ENCODE assay signal across 9 cellular contexts in genomic region chr18:53909668-53910067, GRCh38.
DNase-seq lines count a peak whose midpoint lies in the region; ATAC-seq and TF ChIP-seq lines count a peak whose summit lies in the region.
"Had no signal": no experiment of that assay in that cellular context is flagged by ENCODE, and none has a peak within 500 bp of the region (broad histone marks: within the 10 kb centered on the region; RNA-seq: fewer than 3 reads in every experiment).

No MANE protein-coding gene starts in this region.

- no peak overlapping the region for H3K4me3 Mint-ChIP-seq in endothelial cell (ENCODE audit: unreplicated experiment)
- no peak overlapping the region for H3K4me3 Mint-ChIP-seq in CD8-positive, alpha-beta T cell

- H3K36me3 Mint-ChIP-seq in endothelial cell (ENCODE audit: low read depth, unreplicated experiment) = no peaks in the 10 kb centered on the region
- H3K36me3 Mint-ChIP-seq in CD8-positive, alpha-beta T cell = no peaks in the 10 kb centered on the region

- H3K9me3 ChIP-seq in CD8-positive, alpha-beta T cell (ENCODE audit: low read length) = no peaks in the 10 kb centered on the region
- H3K9me3 ChIP-seq: neutrophil had no signal

- TF ChIP-seq CTCF in AG09309 (IDR thresholded peaks at IDR 0.05; ENCODE audit: control insufficient read depth, insufficient read depth, low read depth, low read length, missing control alignments) (peak; percentile 36), GM13976 (IDR thresholded peaks at IDR 0.05; ENCODE audit: borderline replicate concordance, control extremely low read depth, extremely low read depth, insufficient read depth, missing control alignments) (no peak), LNCaP clone FGC (IDR thresholded peaks at IDR 0.05; ENCODE audit: control insufficient read depth, extremely low read depth, insufficient read depth) (peak; percentile 38), endothelial cell (IDR thresholded peaks at IDR 0.05; ENCODE audit: unreplicated experiment) (peak; percentile 61)
- TF ChIP-seq CTCF in CD8-positive, alpha-beta T cell (IDR thresholded peaks at IDR 0.05) = no peak

- in situ Hi-C loops in GM13976 (cut with MboI; ENCODE audit: low sequenced_read_pairs, unreplicated experiment) = no loop called here

- no peaks in the 10 kb centered on the region for H3K9me3 Mint-ChIP-seq in endothelial cell (ENCODE audit: unreplicated experiment)
- no peaks in the 10 kb centered on the region for H3K9me3 Mint-ChIP-seq in CD8-positive, alpha-beta T cell

- ATAC-seq in GM21619 (IDR thresholded peaks at IDR 0.05; ENCODE audit: unreplicated experiment) (no peak), HG03457 (IDR thresholded peaks at IDR 0.05; ENCODE audit: unreplicated experiment) (no peak)
- ATAC-seq in CD8-positive, alpha-beta T cell = no peak

- H3K4me1 ChIP-seq in CD8-positive, alpha-beta T cell (ENCODE audit: insufficient read depth, low read length) = no peaks in the 10 kb centered on the region

- no peaks in the 10 kb centered on the region for H3K27me3 ChIP-seq in CD8-positive, alpha-beta T cell (ENCODE audit: insufficient read depth, low read length)
- H3K27me3 ChIP-seq: neutrophil had no signal

- CTCF ChIA-PET in CD8-positive, alpha-beta T cell (lab: Charles Lee) = interaction anchor here (1.0 kb wide), 1 partner anchor 21 kb away, joined by 3 read pairs; no protein-coding TSS in a partner anchor

- peak; percentile 2 for DNase-seq in AG09309 (ENCODE audit: low read depth)
- peak; percentile 20 for DNase-seq in GM13976 (ENCODE audit: low spot score)
- DNase-seq in LNCaP clone FGC (ENCODE audit: low read depth) = no peak
- no peak for DNase-seq in endothelial cell (ENCODE audit: low spot score)
- no peak for DNase-seq in GDM1 (lab: John Stamatoyannopoulos, UW)
- DNase-seq in CD8-positive, alpha-beta T cell = no peak

- no peak overlapping the region for H3K27ac ChIP-seq in CD8-positive, alpha-beta T cell (ENCODE audit: low read depth, low read length)
- H3K27ac ChIP-seq: neutrophil had no signal

- H3K27me3 Mint-ChIP-seq in endothelial cell (ENCODE audit: unreplicated experiment) = peaks cover 4% of the 10 kb centered on the region
- H3K27me3 Mint-ChIP-seq in CD8-positive, alpha-beta T cell (ENCODE audit: low read depth) = peaks cover 10% of the 10 kb centered on the region

- H3K27ac Mint-ChIP-seq in endothelial cell (ENCODE audit: unreplicated experiment) = no peak overlapping the region
- no peak overlapping the region for H3K27ac Mint-ChIP-seq in CD8-positive, alpha-beta T cell

- H3K36me3 ChIP-seq in CD8-positive, alpha-beta T cell (ENCODE audit: insufficient read depth, low read length) = no peaks in the 10 kb centered on the region
- H3K36me3 ChIP-seq: neutrophil had no signal

- peaks cover 5% of the 10 kb centered on the region for H3K4me1 Mint-ChIP-seq in endothelial cell (ENCODE audit: unreplicated experiment)
- H3K4me1 Mint-ChIP-seq in CD8-positive, alpha-beta T cell (ENCODE audit: low read depth) = no peaks in the 10 kb centered on the region

- intact Hi-C loops in CD8-positive, alpha-beta T cell (cut with DNase I, micrococcal nuclease) = loop anchor here in 1 of 2 experiments (2.0 kb wide), 1 partner anchor 209 kb away; no protein-coding TSS in a partner anchor

- H3K4me3 ChIP-seq in AG09309 (ENCODE audit: control insufficient read depth, low read depth, low read length) (no peak overlapping the region), LNCaP clone FGC (ENCODE audit: low read depth, low read length) (no peak overlapping the region)
- H3K4me3 ChIP-seq in CD8-positive, alpha-beta T cell (ENCODE audit: low read depth, low read length) = no peak overlapping the region

- POLR2A ChIA-PET in CD8-positive, alpha-beta T cell (lab: Charles Lee) = no interaction called here

Comparison
In these comparisons a context has a peak if more than half of its experiments do, and no peak if none do; other contexts are left out.
1. DNase-seq: peak in AG09309 (single experiment) and GM13976 (single experiment); none in LNCaP clone FGC (single experiment), endothelial cell (single experiment), GDM1 (single experiment) and CD8-positive, alpha-beta T cell (0 of 7).
2. CTCF ChIP-seq: peak in AG09309 (single experiment), LNCaP clone FGC (single experiment) and endothelial cell (single experiment); none in GM13976 (single experiment) and CD8-positive, alpha-beta T cell (single experiment).